ENCODE assay signal across 8 cellular contexts in genomic region chr17:42111265-42111636, GRCh38. TPM values are rescaled to one million over a fixed set of nuclear protein-coding genes. Genes with fewer than 3 reads are reported as not detected.
DNase-seq lines count a peak whose midpoint lies in the region; ATAC-seq, FAIRE-seq and TF ChIP-seq lines count a peak whose summit lies in the region.
"Had no signal": no experiment of that assay in that cellular context is flagged by ENCODE, and none has a peak within 500 bp of the region (broad histone marks: within the 10 kb centered on the region; RNA-seq: fewer than 3 reads in every experiment).

No MANE protein-coding gene starts in this region.

- 93% methylated on average over 9 of the region's 11 CpGs; no CpG with 5 or more reads in 1 of the 2 experiments for WGBS in H1 (ENCODE audit: extremely low coverage in 1 of 2, insufficient coverage in 1 of 2, insufficient read length in 1 of 2, insufficient replicate concordance in 2 of 2, low coverage in 1 of 2, low lambda C conversion rate in 2 of 2, missing lambda C conversion rate in 1 of 2), 2 experiments

- H3K4ac ChIP-seq in H1 (replicated peaks; ENCODE audit: insufficient read length, low read depth, low read length) = no peak overlapping the region

- FAIRE-seq in H1 (lab: Jason Lieb, UNC) = no peak

- no peak for DNase-seq in CD4-positive, alpha-beta T cell
- no peak for DNase-seq in H1 (ENCODE audit: low read depth in 1 of 2, low spot score in 2 of 2)
- no peak for DNase-seq in COLO829 (ENCODE audit: low spot score)
- DNase-seq in H4 (ENCODE audit: low spot score) = no peak

- no peaks in the 10 kb centered on the region for H3K27me3 ChIP-seq in CD4-positive, alpha-beta T cell (ENCODE audit: control insufficient read depth, insufficient read depth, low read length)
- H3K27me3 ChIP-seq in H1 (replicated peaks in 1 of 4; ENCODE audit: control insufficient read depth in 3 of 4, extremely low read depth in 1 of 4, insufficient read depth in 3 of 4, low read length in 3 of 4) (no peaks in the 10 kb centered on the region), skeletal muscle satellite cell (ENCODE audit: control insufficient read depth, insufficient read depth, low read length) (no peaks in the 10 kb centered on the region)

- H3K4me1 ChIP-seq in H1 (replicated peaks in 1 of 4; ENCODE audit: control insufficient read depth in 3 of 4, insufficient read depth in 4 of 4, low read length in 3 of 4) (peaks cover 0 to 18% (median 10%) of the 10 kb centered on the region in 4 experiments; a peak in 6 of 7 replicates), skeletal muscle satellite cell (ENCODE audit: control insufficient read depth, insufficient read depth, low read length) (peaks cover 17% of the 10 kb centered on the region)

- no peak overlapping the region for H3K9ac ChIP-seq in H1 (replicated peaks in 1 of 4; ENCODE audit: extremely low read depth in 1 of 4, low read depth in 3 of 4, low read length in 3 of 4)
- no peak overlapping the region for H3K9ac ChIP-seq in skeletal muscle satellite cell (ENCODE audit: low read depth, low read length)

- H3K18ac ChIP-seq in H1 (ENCODE audit: extremely low read depth, low read length) = no peak overlapping the region

- H3K23me2 ChIP-seq in H1 (ENCODE audit: low read depth, low read length) = peaks cover 2% of the 10 kb centered on the region; the same call in 1 of the 2 replicates

- H3K27me3 Mint-ChIP-seq in CD4-positive, alpha-beta T cell = no peaks in the 10 kb centered on the region

- H3K79me2 ChIP-seq in H1 (ENCODE audit: control insufficient read depth in 1 of 2, insufficient read depth in 2 of 2, low read length in 2 of 2) = no peaks in the 10 kb centered on the region

- no peaks in the 10 kb centered on the region for H3K9me3 ChIP-seq in CD4-positive, alpha-beta T cell (ENCODE audit: control insufficient read depth, low read length)
- no peaks in the 10 kb centered on the region for H3K9me3 ChIP-seq in H1 (ENCODE audit: insufficient read depth in 2 of 2, low read depth in 1 of 2, low read length in 1 of 2)
- H3K9me3 ChIP-seq in skeletal muscle satellite cell (replicated peaks; ENCODE audit: low read length) = no peaks in the 10 kb centered on the region

- TF ChIP-seq CTCF in CD4-positive, alpha-beta T cell (IDR thresholded peaks at IDR 0.05) = no peak
- no peak for TF ChIP-seq CTCF in H1 (IDR thresholded peaks at IDR 0.05; ENCODE audit: control extremely low read depth in 1 of 3, insufficient read depth in 1 of 3, low read depth in 1 of 3, low read length in 3 of 3)

- H4K5ac ChIP-seq in H1 (ENCODE audit: insufficient read length, low read depth, low read length) = no peak overlapping the region

- no peak overlapping the region for H4K91ac ChIP-seq in H1 (replicated peaks; ENCODE audit: insufficient read length, low read length)

- peak overlapping the region; percentile 25 for H3K4me3 Mint-ChIP-seq in CD4-positive, alpha-beta T cell

- H2BK20ac ChIP-seq in H1 (ENCODE audit: low read length) = no peak overlapping the region

- peak overlapping the region; percentile 93; the same call in 1 of the 2 replicates for H2BK15ac ChIP-seq in H1 (ENCODE audit: low read length)

- no peak overlapping the region for H3K56ac ChIP-seq in H1 (replicated peaks; ENCODE audit: insufficient read length, low read depth, low read length)

- no peak for TF ChIP-seq POLR2A in H1 (IDR thresholded peaks at IDR 0.05; ENCODE audit: control extremely low read depth in 1 of 2, low read depth in 2 of 2, low read length in 2 of 2)

- H2BK5ac ChIP-seq in H1 (ENCODE audit: low read depth, low read length) = no peak overlapping the region

- H3K9me3 Mint-ChIP-seq in CD4-positive, alpha-beta T cell = no peaks in the 10 kb centered on the region
- H3K9me3 Mint-ChIP-seq: nephron had no signal

- peaks cover 16% of the 10 kb centered on the region for H3K36me3 Mint-ChIP-seq in CD4-positive, alpha-beta T cell (ENCODE audit: low read depth)

- H2BK120ac ChIP-seq in H1 (replicated peaks; ENCODE audit: low read depth, low read length) = no peak overlapping the region

- POLR2A ChIA-PET in CD4-positive, alpha-beta T cell (lab: Charles Lee) = interaction anchor here (1.7 to 4.4 kb wide), 6 partner anchors 9 to 420 kb away, joined by 5 to 43 read pairs (median 10); partner anchors contain the start of genes CNP, DNAJC7, KAT2A and STAT3
- POLR2A ChIA-PET in H1 (lab: Charles Lee; ENCODE audit: partially characterized antibody) = interaction anchor here (0.7 to 7.2 kb wide), 9 partner anchors 10 to 99 kb away, joined by 3 to 51 read pairs (median 3); partner anchors contain the start of genes DNAJC7, HSPB9, KAT2A and NKIRAS2

- H4K20me1 ChIP-seq in H1 (replicated peaks in 1 of 2; ENCODE audit: control insufficient read depth in 1 of 2, insufficient read depth in 2 of 2, low read length in 2 of 2) = no peaks in the 10 kb centered on the region

- CTCF ChIA-PET in CD4-positive, alpha-beta T cell (lab: Charles Lee) = interaction anchor here (0.7 to 2.0 kb wide), 2 partner anchors 11 to 91 kb away, joined by 3 to 10 read pairs; partner anchors contain the start of genes HSPB9 and NKIRAS2
- CTCF ChIA-PET in H1 (lab: Charles Lee; ENCODE audit: partially characterized antibody) = interaction anchor here (1.2 to 39.4 kb wide), 7 partner anchors 9 to 152 kb away, joined by 3 to 1084 read pairs (median 8); partner anchors contain the start of genes DNAJC7, KAT2A, NKIRAS2 and ZNF385C

- no peak overlapping the region for H3K27ac ChIP-seq in CD4-positive, alpha-beta T cell (ENCODE audit: low read depth, low read length)
- H3K27ac ChIP-seq in H1 (ENCODE audit: low read depth, low read length) = no peak overlapping the region

- intact Hi-C loops in CD4-positive, alpha-beta T cell (cut with DNase I, micrococcal nuclease) = loop anchor here in 1 of 2 experiments (5.0 kb wide), 1 partner anchor 189 kb away; no protein-coding TSS in a partner anchor

- no peak for TF ChIP-seq RAD21 in Ishikawa (IDR thresholded peaks at IDR 0.05; ENCODE audit: low read depth)
- no peak for TF ChIP-seq RAD21 in H1 (IDR thresholded peaks at IDR 0.05 in 1 of 2, conservative IDR thresholded peaks at IDR 0.05 in 1 of 2; ENCODE audit: low read depth in 2 of 2, low read length in 2 of 2)

- H3K23ac ChIP-seq in H1 (ENCODE audit: insufficient read length) = no peak overlapping the region

- no peak overlapping the region for H2AFZ ChIP-seq in H1 (ENCODE audit: low read length)

- no peak for TF ChIP-seq EP300 in Ishikawa (IDR thresholded peaks at IDR 0.05; ENCODE audit: borderline replicate concordance)
- TF ChIP-seq EP300 in H1 (IDR thresholded peaks at IDR 0.05; ENCODE audit: borderline replicate concordance in 1 of 2, low read depth in 2 of 2, low read length in 2 of 2) = no peak

- peak overlapping the region; percentile 52; the same call in 1 of the 2 replicates for H2BK12ac ChIP-seq in H1 (ENCODE audit: low read depth, low read length)

- H3K4me3 ChIP-seq in H1 (ENCODE audit: extremely low read depth in 1 of 4, insufficient read depth in 2 of 4, low read depth in 3 of 4, low read length in 4 of 4) (no peak overlapping the region), skeletal muscle satellite cell (ENCODE audit: low read length) (peak overlapping the region; percentile 73)

- no peak for ATAC-seq in CD4-positive, alpha-beta T cell (ENCODE audit: poor library complexity)
- ATAC-seq in HG03565 (IDR thresholded peaks at IDR 0.05; ENCODE audit: unreplicated experiment) = no peak

- peaks cover 47% of the 10 kb centered on the region for H3K4me1 Mint-ChIP-seq in CD4-positive, alpha-beta T cell (ENCODE audit: low read depth)

- no peak overlapping the region for H3K14ac ChIP-seq in H1 (ENCODE audit: insufficient read length)

- H2AK5ac ChIP-seq in H1 (ENCODE audit: low read depth, low read length) = no peak overlapping the region

- peak overlapping the region; percentile 87 for H3K27ac Mint-ChIP-seq in CD4-positive, alpha-beta T cell

- no peak overlapping the region for H4K8ac ChIP-seq in H1 (ENCODE audit: extremely low read depth, insufficient read depth, low read length)

- H3K4me2 ChIP-seq in H1 (ENCODE audit: insufficient read depth in 1 of 2, low read depth in 2 of 2, low read length in 2 of 2) (no peak overlapping the region), skeletal muscle satellite cell (ENCODE audit: low read length) (peak overlapping the region; percentile 91)

- H3K36me3 ChIP-seq in H1 (ENCODE audit: control insufficient read depth in 2 of 4, insufficient read depth in 4 of 4, low read length in 3 of 4) = peaks cover 0 to 5% (median 2%) of the 10 kb centered on the region in 4 experiments; a peak in 5 of 8 replicates
- peaks cover 5% of the 10 kb centered on the region for H3K36me3 ChIP-seq in skeletal muscle satellite cell (ENCODE audit: insufficient read depth, low read length)

- no peaks in the 10 kb centered on the region for H3K79me1 ChIP-seq in H1 (ENCODE audit: low read depth, low read length)

RNA-seq across cellular contexts. Expression of gene DHX58, which starts 1.3 kb away (rescaled TPM):
- total RNA-seq in CD4-positive, alpha-beta T cell = 10 to 100 TPM; 33.5 to 35.6 TPM
- total RNA-seq in H1 (2021; fragmentation: NEBNext Ultra II Directional; extraction: Animal tissue kit (Norgen Biotek cat#: 25700)) = 4.4 and 5.6 TPM in 2 replicates
- polyA plus RNA-seq in H1 (2011; rRNA removed) = 9.9 and 10.3 TPM in 2 replicates
- 9.7 TPM for polyA plus RNA-seq in H1 (2011; cell fraction: cytosol; rRNA removed)
- polyA plus RNA-seq in H1 (2011; cell fraction: nucleus; rRNA removed) = 7.9 TPM
- polyA plus RNA-seq in H1 (2012, experiment 1 of 2) = 4.3 to 9.4 TPM (median 6.9 TPM) in 4 replicates
- polyA plus RNA-seq in H1 (2012, experiment 2 of 2) = 5.4 TPM
- 6.4 TPM for polyA plus RNA-seq in H1 (2013, experiment 1 of 2)
- polyA plus RNA-seq in H1 (2013, experiment 2 of 2) = 5.9 TPM
- 1.0 and 2.4 TPM in 2 replicates for polyA minus RNA-seq in H1 (2011; rRNA and poly(A)+ RNA removed)
- 1.5 TPM for polyA minus RNA-seq in H1 (2011; cell fraction: cytosol; rRNA and poly(A)+ RNA removed)
- 3.6 TPM for polyA minus RNA-seq in H1 (2011; cell fraction: nucleus; rRNA and poly(A)+ RNA removed)
- 4.6 and 6.1 TPM in 2 replicates for total RNA-seq in skeletal muscle satellite cell (2012; rRNA removed)
- 7.5 and 7.7 TPM in 2 replicates for total RNA-seq in H4 (2014; rRNA removed; shearing (Covaris generic))

RNA-seq across cellular contexts. Expression of gene KAT2A, which starts 9.9 kb away (rescaled TPM):
- total RNA-seq in CD4-positive, alpha-beta T cell = 10 to 100 TPM; 38.5 to 42.4 TPM
- total RNA-seq in H1 (2021; fragmentation: NEBNext Ultra II Directional; extraction: Animal tissue kit (Norgen Biotek cat#: 25700)) = 32.5 and 34.2 TPM in 2 replicates
- 40.1 and 52.5 TPM in 2 replicates for polyA plus RNA-seq in H1 (2011; rRNA removed)
- polyA plus RNA-seq in H1 (2011; cell fraction: cytosol; rRNA removed) = 48.0 TPM
- 342 TPM for polyA plus RNA-seq in H1 (2011; cell fraction: nucleus; rRNA removed)
- polyA plus RNA-seq in H1 (2012, experiment 1 of 2) = 29.3 to 46.0 TPM (median 39.5 TPM) in 4 replicates
- 24.5 TPM for polyA plus RNA-seq in H1 (2012, experiment 2 of 2)
- 38.2 TPM for polyA plus RNA-seq in H1 (2013, experiment 1 of 2)
- polyA plus RNA-seq in H1 (2013, experiment 2 of 2) = 33.7 TPM
- 17.6 and 21.1 TPM in 2 replicates for polyA minus RNA-seq in H1 (2011; rRNA and poly(A)+ RNA removed)
- polyA minus RNA-seq in H1 (2011; cell fraction: cytosol; rRNA and poly(A)+ RNA removed) = 11.9 TPM
- polyA minus RNA-seq in H1 (2011; cell fraction: nucleus; rRNA and poly(A)+ RNA removed) = 29.5 TPM
- total RNA-seq in skeletal muscle satellite cell (2012; rRNA removed) = 14.4 and 15.0 TPM in 2 replicates
- total RNA-seq in H4 (2014; rRNA removed; shearing (Covaris generic)) = 7.5 and 16.7 TPM in 2 replicates

RNA-seq across cellular contexts. Expression of gene HSPB9, which starts 11.4 kb away (rescaled TPM):
- not detected for total RNA-seq in CD4-positive, alpha-beta T cell
- 0.30 and 0.33 TPM in 2 replicates for total RNA-seq in H1 (2021; fragmentation: NEBNext Ultra II Directional; extraction: Animal tissue kit (Norgen Biotek cat#: 25700))
- 0.25 and 0.27 TPM in 2 replicates for polyA plus RNA-seq in H1 (2011; rRNA removed)
- polyA plus RNA-seq in H1 (2011; cell fraction: cytosol; rRNA removed) = 0.39 TPM
- polyA plus RNA-seq in H1 (2011; cell fraction: nucleus; rRNA removed) = 1.1 TPM
- polyA plus RNA-seq in H1 (2012, experiment 1 of 2) = 0.27 to 0.55 TPM (median 0.32 TPM) in 4 replicates
- 0.29 TPM for polyA plus RNA-seq in H1 (2012, experiment 2 of 2)
- polyA plus RNA-seq in H1 (2013, experiment 1 of 2) = 0.24 TPM
- polyA plus RNA-seq in H1 (2013, experiment 2 of 2) = 0.20 TPM
- 0.15 and 0.16 TPM in 2 replicates for polyA minus RNA-seq in H1 (2011; rRNA and poly(A)+ RNA removed)
- not detected for polyA minus RNA-seq in H1 (2011; cell fraction: cytosol; rRNA and poly(A)+ RNA removed)
- 0.70 TPM for polyA minus RNA-seq in H1 (2011; cell fraction: nucleus; rRNA and poly(A)+ RNA removed)
- not detected in 2 replicates for total RNA-seq in skeletal muscle satellite cell (2012; rRNA removed)
- total RNA-seq in H4 (2014; rRNA removed; shearing (Covaris generic)) = not detected in 2 replicates

RNA-seq across cellular contexts. Expression of gene ZNF385C, which starts 13.0 kb away (rescaled TPM):
- under 1 TPM in 1 of 2 experiments, not detected in 1; 0.20 TPM for total RNA-seq in CD4-positive, alpha-beta T cell
- total RNA-seq in H1 (2021; fragmentation: NEBNext Ultra II Directional; extraction: Animal tissue kit (Norgen Biotek cat#: 25700)) = 2.5 and 3.9 TPM in 2 replicates
- polyA plus RNA-seq in H1 (2011; rRNA removed) = 6.1 and 7.3 TPM in 2 replicates
- polyA plus RNA-seq in H1 (2011; cell fraction: cytosol; rRNA removed) = 6.3 TPM
- 8.4 TPM for polyA plus RNA-seq in H1 (2011; cell fraction: nucleus; rRNA removed)
- 2.7 to 4.6 TPM (median 3.2 TPM) in 4 replicates for polyA plus RNA-seq in H1 (2012, experiment 1 of 2)
- 3.9 TPM for polyA plus RNA-seq in H1 (2012, experiment 2 of 2)
- 2.5 TPM for polyA plus RNA-seq in H1 (2013, experiment 1 of 2)
- 2.6 TPM for polyA plus RNA-seq in H1 (2013, experiment 2 of 2)
- polyA minus RNA-seq in H1 (2011; rRNA and poly(A)+ RNA removed) = 2.2 and 2.4 TPM in 2 replicates
- polyA minus RNA-seq in H1 (2011; cell fraction: cytosol; rRNA and poly(A)+ RNA removed) = 1.0 TPM
- polyA minus RNA-seq in H1 (2011; cell fraction: nucleus; rRNA and poly(A)+ RNA removed) = 2.3 TPM
- total RNA-seq in skeletal muscle satellite cell (2012; rRNA removed) = not detected in 2 replicates
- 0.04 TPM in 1 of 2 replicates, not detected in the other for total RNA-seq in H4 (2014; rRNA removed; shearing (Covaris generic))

RNA-seq across cellular contexts. Expression of gene RAB5C, which starts 43.5 kb away (rescaled TPM):
- total RNA-seq in CD4-positive, alpha-beta T cell = 10 to 100 TPM; 66.4 to 71.2 TPM
- 67.1 and 67.7 TPM in 2 replicates for total RNA-seq in H1 (2021; fragmentation: NEBNext Ultra II Directional; extraction: Animal tissue kit (Norgen Biotek cat#: 25700))
- 123 and 150 TPM in 2 replicates for polyA plus RNA-seq in H1 (2011; rRNA removed)
- polyA plus RNA-seq in H1 (2011; cell fraction: cytosol; rRNA removed) = 110 TPM
- 81.4 TPM for polyA plus RNA-seq in H1 (2011; cell fraction: nucleus; rRNA removed)
- polyA plus RNA-seq in H1 (2012, experiment 1 of 2) = 70.1 to 88.8 TPM (median 82.2 TPM) in 4 replicates
- 94.1 TPM for polyA plus RNA-seq in H1 (2012, experiment 2 of 2)
- polyA plus RNA-seq in H1 (2013, experiment 1 of 2) = 76.8 TPM
- polyA plus RNA-seq in H1 (2013, experiment 2 of 2) = 72.7 TPM
- 52.5 and 59.7 TPM in 2 replicates for polyA minus RNA-seq in H1 (2011; rRNA and poly(A)+ RNA removed)
- polyA minus RNA-seq in H1 (2011; cell fraction: cytosol; rRNA and poly(A)+ RNA removed) = 38.7 TPM
- 22.6 TPM for polyA minus RNA-seq in H1 (2011; cell fraction: nucleus; rRNA and poly(A)+ RNA removed)
- total RNA-seq in skeletal muscle satellite cell (2012; rRNA removed) = 106 and 113 TPM in 2 replicates
- 67.3 and 79.9 TPM in 2 replicates for total RNA-seq in H4 (2014; rRNA removed; shearing (Covaris generic))
